In genomic region chr22:31952094-31952401, GRCh38 we compare ENCODE assay signal across 10 cellular contexts. TPM values are rescaled to one million over a fixed set of nuclear protein-coding genes. Genes with fewer than 3 reads are reported as not detected.
DNase-seq lines count a peak whose midpoint lies in the region; TF ChIP-seq lines count a peak whose summit lies in the region.
"Had no signal": no experiment of that assay in that cellular context is flagged by ENCODE, and none has a peak within 500 bp of the region (broad histone marks: within the 10 kb centered on the region; RNA-seq: fewer than 3 reads in every experiment).

No MANE protein-coding gene starts in this region.

- TF ChIP-seq CTCF in LNCaP clone FGC (IDR thresholded peaks at IDR 0.05; ENCODE audit: control insufficient read depth, extremely low read depth, insufficient read depth): 0 out of 2 replicates have a peak, but pooled peaks have one; percentile 9
- no peak for TF ChIP-seq CTCF in breast epithelium (IDR thresholded peaks at IDR 0.05)
- TF ChIP-seq CTCF in GM20000 (IDR thresholded peaks at IDR 0.05; ENCODE audit: extremely low read depth, missing control alignments): no peak
- TF ChIP-seq CTCF in MM.1S (IDR thresholded peaks at IDR 0.05; ENCODE audit: low read length): no peak

- H3K9me2 ChIP-seq in MM.1S (replicated peaks; ENCODE audit: insufficient read depth, low read length) (no peaks in the 10 kb centered on the region), Karpas-422 (replicated peaks; ENCODE audit: insufficient read depth, low read length) (no peaks in the 10 kb centered on the region)

- H3K27me3 ChIP-seq in breast epithelium: no peaks in the 10 kb centered on the region
- H3K27me3 ChIP-seq in muscle layer of duodenum (ENCODE audit: low read depth, low read length): no peaks in the 10 kb centered on the region
- H3K27me3 ChIP-seq in MM.1S (replicated peaks; ENCODE audit: insufficient read depth, low read length): no peaks in the 10 kb centered on the region
- no peaks in the 10 kb centered on the region for H3K27me3 ChIP-seq in Karpas-422 (ENCODE audit: low read length)

- H2AFZ ChIP-seq in MM.1S (ENCODE audit: low read length) (no peak overlapping the region), Karpas-422 (ENCODE audit: low read length) (no peak overlapping the region)

- H3K4me2 ChIP-seq in MM.1S (ENCODE audit: low read depth, low read length): no peak overlapping the region
- H3K4me2 ChIP-seq in Karpas-422 (ENCODE audit: low read depth, low read length, poor library complexity, severe bottlenecking): no peak overlapping the region

- H4K20me1 ChIP-seq in MM.1S (ENCODE audit: insufficient read depth, low read length) (peaks cover 46% of the 10 kb centered on the region), Karpas-422 (ENCODE audit: insufficient read depth, low read depth, low read length) (peaks cover 63% of the 10 kb centered on the region)

- no peaks in the 10 kb centered on the region for H3F3A ChIP-seq in MM.1S (ENCODE audit: insufficient read depth, low read length)

- intact Hi-C loops in breast epithelium (cut with DNase I; ENCODE audit: low total_unique reads): no loop called here

- DNase-seq in ACHN: peak; percentile 14
- DNase-seq in LNCaP clone FGC (ENCODE audit: low read depth): no peak
- DNase-seq in breast epithelium (ENCODE audit: low spot score in 2 of 2): no peak
- DNase-seq in GM20000 (ENCODE audit: low spot score): no peak
- no peak for DNase-seq in MM.1S
- DNase-seq in NCI-H1417 treated with DMSO at 0.1 percent for 48 hours (lab: John Stamatoyannopoulos, UW): no peak
- DNase-seq in Karpas-422: no peak
- DNase-seq: left cardiac atrium, NCI-H2227 treated with DMSO at 0.1 percent for 48 hours had no signal

- H3K79me2 ChIP-seq in MM.1S (ENCODE audit: low read length) (peaks cover 97% of the 10 kb centered on the region), Karpas-422 (ENCODE audit: low read length) (peaks cover 77% of the 10 kb centered on the region)

- no peak for TF ChIP-seq POLR2A in breast epithelium (IDR thresholded peaks at IDR 0.05)

- H3K4me1 ChIP-seq in breast epithelium: peaks cover 0 to 18% of the 10 kb centered on the region in 2 donors
- peaks cover 30 to 40% of the 10 kb centered on the region in 2 donors for H3K4me1 ChIP-seq in muscle layer of duodenum (ENCODE audit: control insufficient read depth in 1 of 2, insufficient read depth in 2 of 2, low read length in 2 of 2)
- H3K4me1 ChIP-seq in MM.1S (ENCODE audit: low read length): no peaks in the 10 kb centered on the region
- H3K4me1 ChIP-seq in Karpas-422 (ENCODE audit: low read length): peaks cover 1% of the 10 kb centered on the region; the same call in 1 of the 2 replicates

- in situ Hi-C loops in ACHN (cut with HindIII; ENCODE audit: low pct_ligation_motif_present, low pct_unique_long_range_greater_than_20kb, low sequenced_read_pairs): loop anchor here (25.0 kb wide), 1 partner anchor 290 kb away; the partner anchor contains the start of gene PISD

- peak overlapping the region; percentile 52 to 74 for H3K27ac ChIP-seq in breast epithelium
- H3K27ac ChIP-seq in muscle layer of duodenum (ENCODE audit: low read length): peak overlapping the region; percentile 85
- no peak overlapping the region for H3K27ac ChIP-seq in MM.1S (ENCODE audit: low read length)
- H3K27ac ChIP-seq in Karpas-422 (ENCODE audit: low read length): no peak overlapping the region

- H3K4me3 ChIP-seq in LNCaP clone FGC (ENCODE audit: low read depth, low read length): no peak overlapping the region
- H3K4me3 ChIP-seq in breast epithelium: no peak overlapping the region
- H3K4me3 ChIP-seq in muscle layer of duodenum (ENCODE audit: low read depth in 1 of 2, low read length in 2 of 2): no peak overlapping the region
- no peak overlapping the region for H3K4me3 ChIP-seq in MM.1S (ENCODE audit: low read length)
- no peak overlapping the region for H3K4me3 ChIP-seq in Karpas-422 (ENCODE audit: low read length)

- H3K9me3 ChIP-seq in breast epithelium: no peaks in the 10 kb centered on the region
- H3K9me3 ChIP-seq in muscle layer of duodenum (ENCODE audit: control insufficient read depth in 1 of 2, low read length in 2 of 2): no peaks in the 10 kb centered on the region
- H3K9me3 ChIP-seq in MM.1S (replicated peaks; ENCODE audit: insufficient read depth, low read length): no peaks in the 10 kb centered on the region
- no peaks in the 10 kb centered on the region for H3K9me3 ChIP-seq in Karpas-422 (ENCODE audit: low read length)

- H3K36me3 ChIP-seq in breast epithelium: no peaks in the 10 kb centered on the region
- H3K36me3 ChIP-seq in muscle layer of duodenum (ENCODE audit: control insufficient read depth in 1 of 2, insufficient read depth in 2 of 2, low read length in 2 of 2): peaks cover 13% of the 10 kb centered on the region in 2 donors
- H3K36me3 ChIP-seq in MM.1S (replicated peaks; ENCODE audit: insufficient read depth, low read length): peaks cover 11% of the 10 kb centered on the region
- H3K36me3 ChIP-seq in Karpas-422 (ENCODE audit: insufficient read depth, low read length): peaks cover 74% of the 10 kb centered on the region

- H3K9ac ChIP-seq in MM.1S (ENCODE audit: low read length) (no peak overlapping the region), Karpas-422 (ENCODE audit: low read length) (no peak overlapping the region)

RNA-seq across cellular contexts. Expression of gene YWHAH, which starts 7.7 kb away (rescaled TPM):
- total RNA-seq in breast epithelium: 10 to 100 TPM; 58.7 to 94.3 (median 85.9) TPM
- total RNA-seq in Karpas-422 (2014; rRNA removed; shearing (Covaris generic); ENCODE audit: low replicate concordance): 38.5 and 51.7 TPM in 2 replicates

Comparison
In these comparisons a context has a peak if more than half of its experiments do, and no peak if none do; other contexts are left out.
1. H3K27ac ChIP-seq: peak in breast epithelium (2 of 2) and muscle layer of duodenum (single experiment); none in MM.1S (single experiment) and Karpas-422 (single experiment).